Comparison of ENCODE assay signal across 8 cellular contexts in genomic region chr16:13873835-13874438, GRCh38. TPM values are rescaled to one million over a fixed set of nuclear protein-coding genes. Genes with fewer than 3 reads are reported as not detected.
DNase-seq lines count a peak whose midpoint lies in the region; ATAC-seq and TF ChIP-seq lines count a peak whose summit lies in the region.

No MANE protein-coding gene starts in this region.

- no peak for ATAC-seq in GM21515 (IDR thresholded peaks at IDR 0.05; ENCODE audit: unreplicated experiment)

- H3K27me3 ChIP-seq in DOHH2 (ENCODE audit: control insufficient read depth, low read length): peaks cover 18% of the 10 kb centered on the region

- H3F3A ChIP-seq in DOHH2 (ENCODE audit: control insufficient read depth, insufficient read depth): no peaks in the 10 kb centered on the region

- no peaks in the 10 kb centered on the region for H3K36me3 Mint-ChIP-seq in activated naive CD4-positive, alpha-beta T cell treated with anti-CD3 and anti-CD28 coated beads for 36 hours (ENCODE audit: low read depth)

- CTCF ChIA-PET in activated naive CD4-positive, alpha-beta T cell treated with anti-CD3 and anti-CD28 coated beads for 36 hours (lab: Charles Lee): no interaction called here

- no peaks in the 10 kb centered on the region for H3K9me2 ChIP-seq in DOHH2 (replicated peaks; ENCODE audit: control insufficient read depth, low read length)

- no peak overlapping the region for H3K4me3 ChIP-seq in DOHH2 (ENCODE audit: low read length)
- no peak overlapping the region for H3K4me3 ChIP-seq in LNCaP clone FGC (ENCODE audit: low read depth, low read length)

- TF ChIP-seq CTCF in DOHH2 (IDR thresholded peaks at IDR 0.05; ENCODE audit: low read depth, low read length, poor library complexity, severe bottlenecking) (peak; percentile 58), LNCaP clone FGC (IDR thresholded peaks at IDR 0.05; ENCODE audit: control insufficient read depth, extremely low read depth, insufficient read depth) (peak; percentile 59)

- no peak for DNase-seq in LNCaP clone FGC (ENCODE audit: low read depth)
- DNase-seq in amniotic epithelial cell (ENCODE audit: low read depth): peak; percentile 7
- DNase-seq in lung microvascular endothelial cell (ENCODE audit: low read depth in 2 of 2): peak; percentile 13 to 22
- no peak for DNase-seq in activated naive CD4-positive, alpha-beta T cell treated with anti-CD3 and anti-CD28 coated beads for 36 hours
- no peak for DNase-seq in activated naive CD4-positive, alpha-beta T cell treated with anti-CD3 and anti-CD28 coated beads, Interleukin-2, amount 50 U/mL, for 16 hours
- DNase-seq in stimulated activated CD4-positive, alpha-beta T cell treated with anti-CD3 and anti-CD28 coated beads, Interleukin-4, amount 100 ng/mL, for 24 hours: no peak

- intact Hi-C loops in activated naive CD4-positive, alpha-beta T cell treated with anti-CD3 and anti-CD28 coated beads for 36 hours (cut with micrococcal nuclease): no loop called here

- H3K79me2 ChIP-seq in DOHH2 (ENCODE audit: control insufficient read depth, low read length): no peaks in the 10 kb centered on the region

- peaks cover 13% of the 10 kb centered on the region for H3K27me3 Mint-ChIP-seq in activated naive CD4-positive, alpha-beta T cell treated with anti-CD3 and anti-CD28 coated beads for 36 hours (ENCODE audit: low read depth)

- no peaks in the 10 kb centered on the region for H4K20me1 ChIP-seq in DOHH2 (ENCODE audit: control insufficient read depth, insufficient read depth, low read depth, low read length)

- no peak overlapping the region for H3K27ac ChIP-seq in DOHH2 (ENCODE audit: low read depth, low read length)

- H3K9me3 ChIP-seq in DOHH2 (ENCODE audit: control insufficient read depth, insufficient read depth, low read length): no peaks in the 10 kb centered on the region

- H3K4me3 Mint-ChIP-seq in activated naive CD4-positive, alpha-beta T cell treated with anti-CD3 and anti-CD28 coated beads for 36 hours: no peak overlapping the region

- no peaks in the 10 kb centered on the region for H3K4me1 ChIP-seq in DOHH2 (ENCODE audit: control insufficient read depth, low read length)

- no peak overlapping the region for H3K27ac Mint-ChIP-seq in activated naive CD4-positive, alpha-beta T cell treated with anti-CD3 and anti-CD28 coated beads for 36 hours

- H3K36me3 ChIP-seq in DOHH2 (ENCODE audit: control insufficient read depth, low read length): no peaks in the 10 kb centered on the region

- no peaks in the 10 kb centered on the region for H3K9me3 Mint-ChIP-seq in activated naive CD4-positive, alpha-beta T cell treated with anti-CD3 and anti-CD28 coated beads for 36 hours

- no peak overlapping the region for H3K4me2 ChIP-seq in DOHH2 (ENCODE audit: low read length)

- no peaks in the 10 kb centered on the region for H3K4me1 Mint-ChIP-seq in activated naive CD4-positive, alpha-beta T cell treated with anti-CD3 and anti-CD28 coated beads for 36 hours (ENCODE audit: low read depth)

RNA-seq across cellular contexts. Expression of gene ERCC4, which starts 46.0 kb away (rescaled TPM):
- 5.2 and 5.8 TPM in 2 replicates for total RNA-seq in lung microvascular endothelial cell
- total RNA-seq in activated naive CD4-positive, alpha-beta T cell treated with anti-CD3 and anti-CD28 coated beads for 36 hours: 10 to 100 TPM; 10.3 to 10.7 TPM

Comparison
In these comparisons a context has a peak if more than half of its experiments do, and no peak if none do; other contexts are left out.
1. DNase-seq: peak in amniotic epithelial cell (single experiment) and lung microvascular endothelial cell (2 of 2); none in LNCaP clone FGC (single experiment), activated naive CD4-positive, alpha-beta T cell treated with anti-CD3 and anti-CD28 coated beads for 36 hours (single experiment), activated naive CD4-positive, alpha-beta T cell treated with anti-CD3 and anti-CD28 coated beads, Interleukin-2, amount 50 U/mL, for 16 hours (single experiment) and stimulated activated CD4-positive, alpha-beta T cell treated with anti-CD3 and anti-CD28 coated beads, Interleukin-4, amount 100 ng/mL, for 24 hours (single experiment).